ENCODE assay signal across 8 cellular contexts in genomic region chr6:45420083-45420908, GRCh38. TPM values are rescaled to one million over a fixed set of nuclear protein-coding genes. Genes with fewer than 3 reads are reported as not detected.
A peak's percentile ranks its signal among the peaks of the same experiment; 100 is the strongest.
DNase-seq lines count a peak whose midpoint lies in the region; ATAC-seq, FAIRE-seq and TF ChIP-seq lines count a peak whose summit lies in the region.

No MANE protein-coding gene starts in this region.

- TF ChIP-seq POLR2A in H54 (IDR thresholded peaks at IDR 0.05; ENCODE audit: low read depth, low read length): no peak

- ATAC-seq in T-cell (replicated peaks in 1 of 4) (peak in 3 of 4 experiments; percentile 2 to 55 (median 10)), GM21825 (IDR thresholded peaks at IDR 0.05; ENCODE audit: unreplicated experiment) (no peak), HG02642 (IDR thresholded peaks at IDR 0.05; ENCODE audit: poor library complexity, unreplicated experiment) (no peak)
- no peak for ATAC-seq in stimulated activated naive B cell treated with anti-CD40 and anti-IgM and Interleukin-4, amounts not matched to agents 10 μg/mL and 1 μg/mL and 100 μg/mL, for 72 hours (replicated peaks)

- peak overlapping the region; percentile 52 to 88 (median 55) for H3K4me3 ChIP-seq in mammary epithelial cell (replicated peaks in 1 of 3; ENCODE audit: insufficient read depth in 1 of 3, low read depth in 2 of 3, low read length in 3 of 3)

- H3K36me3 Mint-ChIP-seq in T-cell: no peaks in the 10 kb centered on the region
- H3K36me3 Mint-ChIP-seq in mesothelial cell of epicardium: no peaks in the 10 kb centered on the region
- H3K36me3 Mint-ChIP-seq in stimulated activated naive B cell treated with anti-CD40 and anti-IgM and Interleukin-4, amounts not matched to agents 10 μg/mL and 1 μg/mL and 100 μg/mL, for 72 hours: peaks cover 0 to 3% of the 10 kb centered on the region in 2 donors

- peak overlapping the region; percentile 82 to 93 for H3K27ac Mint-ChIP-seq in T-cell
- peak overlapping the region; percentile 9 for H3K27ac Mint-ChIP-seq in mesothelial cell of epicardium
- peak overlapping the region; percentile 69 for H3K27ac Mint-ChIP-seq in stimulated activated naive B cell treated with anti-CD40 and anti-IgM and Interleukin-4, amounts not matched to agents 10 μg/mL and 1 μg/mL and 100 μg/mL, for 72 hours

- H3K79me2 ChIP-seq in mammary epithelial cell (ENCODE audit: insufficient read depth, low read length): peaks cover 6% of the 10 kb centered on the region

- no peaks in the 10 kb centered on the region for H3K9me3 ChIP-seq in mammary epithelial cell (replicated peaks; ENCODE audit: insufficient read depth, low read length)

- CTCF ChIA-PET in T-cell (lab: Charles Lee): interaction anchor here (1.0 to 1.5 kb wide), 6 partner anchors 14 to 765 kb away, joined by 3 to 6 read pairs (median 4); partner anchors contain the start of gene SUPT3H (in 1 of the 2)
- CTCF ChIA-PET in mammary epithelial cell (lab: Charles Lee; ENCODE audit: low non-redundant PET): interaction anchor here (0.6 to 1.6 kb wide), 3 partner anchors 294 to 802 kb away, joined by 3 to 14 read pairs (median 12); no protein-coding TSS in a partner anchor

- intact Hi-C loops in mammary epithelial cell (cut with micrococcal nuclease): loop anchor here (2.0 to 10.0 kb wide), 3 partner anchors 41 to 417 kb away; no protein-coding TSS in a partner anchor

- peaks cover 27% of the 10 kb centered on the region for H3K4me1 ChIP-seq in mammary epithelial cell (ENCODE audit: insufficient read depth, low read length)

- H3K27me3 Mint-ChIP-seq in T-cell (peaks cover 19 to 27% of the 10 kb centered on the region in 2 donors), mesothelial cell of epicardium (ENCODE audit: low read depth) (peaks cover 80% of the 10 kb centered on the region)
- H3K27me3 Mint-ChIP-seq in stimulated activated naive B cell treated with anti-CD40 and anti-IgM and Interleukin-4, amounts not matched to agents 10 μg/mL and 1 μg/mL and 100 μg/mL, for 72 hours: peaks cover 44 to 51% of the 10 kb centered on the region in 2 donors

- H3K4me3 Mint-ChIP-seq in T-cell (peak overlapping the region; percentile 90 to 95 (median 94)), mesothelial cell of epicardium (peak overlapping the region; percentile 92)
- peak overlapping the region; percentile 78 to 83 for H3K4me3 Mint-ChIP-seq in stimulated activated naive B cell treated with anti-CD40 and anti-IgM and Interleukin-4, amounts not matched to agents 10 μg/mL and 1 μg/mL and 100 μg/mL, for 72 hours

- BruUV-seq in mammary epithelial cell (replicated peaks; lab: Mats Ljungman, UMichigan): no TSS peak

- TF ChIP-seq CTCF in mammary epithelial cell (conservative IDR thresholded peaks at IDR 0.05 in 1 of 2, IDR thresholded peaks at IDR 0.05 in 1 of 2; ENCODE audit: extremely low read depth in 1 of 2, insufficient read depth in 1 of 2, low read depth in 1 of 2, low read length in 2 of 2) (no peak), mesothelial cell of epicardium (IDR thresholded peaks at IDR 0.05; ENCODE audit: unreplicated experiment) (no peak)

- in situ Hi-C loops in mammary epithelial cell (cut with MboI; ENCODE audit: low sequenced_read_pairs in 2 of 2): loop anchor here (5.0 to 10.0 kb wide), 6 partner anchors 185 to 945 kb away; no protein-coding TSS in a partner anchor

- H3K27ac ChIP-seq in mammary epithelial cell (ENCODE audit: insufficient read depth, low read depth, low read length): no peak overlapping the region

- no peaks in the 10 kb centered on the region for H3K36me3 ChIP-seq in mammary epithelial cell (ENCODE audit: insufficient read depth, low read length)

- H3K4me1 Mint-ChIP-seq in T-cell (peaks cover 31 to 47% (median 37%) of the 10 kb centered on the region in 3 donors), mesothelial cell of epicardium (peaks cover 38% of the 10 kb centered on the region)
- peaks cover 35 to 58% of the 10 kb centered on the region in 2 donors for H3K4me1 Mint-ChIP-seq in stimulated activated naive B cell treated with anti-CD40 and anti-IgM and Interleukin-4, amounts not matched to agents 10 μg/mL and 1 μg/mL and 100 μg/mL, for 72 hours

- no peak for DNase-seq in H54 (ENCODE audit: insufficient read length, low spot score)
- peak in 31 of 34 experiments; percentile 31 to 67 (median 47) for DNase-seq in T-cell
- peak; percentile 43 for DNase-seq in mammary epithelial cell
- peak in 1 of 2 experiments; percentile 40 for DNase-seq in mesothelial cell of epicardium (ENCODE audit: low spot score in 2 of 2, unreplicated experiment in 2 of 2)
- DNase-seq in stimulated activated naive B cell treated with anti-CD40 and anti-IgM and Interleukin-4, amounts not matched to agents 10 μg/mL and 1 μg/mL and 100 μg/mL, for 72 hours: no peak
- no peak for DNase-seq in 8988T

- dilution Hi-C loops in mammary epithelial cell (cut with HindIII; ENCODE audit: low sequenced_read_pairs): no loop called here

- H3K9ac ChIP-seq in mammary epithelial cell (ENCODE audit: insufficient read depth, low read length): peak overlapping the region; percentile 19

- peak overlapping the region; percentile 98 for H3K4me2 ChIP-seq in mammary epithelial cell (ENCODE audit: insufficient read depth, low read depth, low read length)

- H2AFZ ChIP-seq in mammary epithelial cell (ENCODE audit: low read depth, low read length): peak overlapping the region; percentile 89

- peak; percentile 72 for FAIRE-seq in H54 (lab: Jason Lieb, UNC)

- 6% methylated on average over 22 of the region's 40 CpGs for WGBS in mammary epithelial cell (ENCODE audit: low coverage, missing lambda C conversion rate)

- H4K20me1 ChIP-seq in mammary epithelial cell (ENCODE audit: insufficient read depth, low read length): no peaks in the 10 kb centered on the region

- H3K9me3 Mint-ChIP-seq in T-cell (no peaks in the 10 kb centered on the region), mesothelial cell of epicardium (no peaks in the 10 kb centered on the region)
- no peaks in the 10 kb centered on the region for H3K9me3 Mint-ChIP-seq in stimulated activated naive B cell treated with anti-CD40 and anti-IgM and Interleukin-4, amounts not matched to agents 10 μg/mL and 1 μg/mL and 100 μg/mL, for 72 hours

- peaks cover under 1% of the 10 kb centered on the region for H3K27me3 ChIP-seq in mammary epithelial cell (ENCODE audit: insufficient read depth, low read length)

- POLR2A ChIA-PET in T-cell (lab: Charles Lee): no interaction called here

RNA-seq across cellular contexts. Expression of gene SUPT3H, which starts 42.6 kb away (rescaled TPM):
- total RNA-seq in T-cell: 10 to 100 TPM in 3 of 5 donors, 1 to 10 TPM in 2; 9.3 to 12.9 (median 10.7) TPM
- total RNA-seq in mammary epithelial cell: 1 to 10 TPM; 7.3 to 8.3 TPM
- polyA plus RNA-seq in mammary epithelial cell: 6.1 TPM
- not detected for polyA minus RNA-seq in mammary epithelial cell
- 21.1 to 24.8 TPM (median 23.2 TPM) in 3 replicates for total RNA-seq in mesothelial cell of epicardium

Comparison
In these comparisons a context has a peak if more than half of its experiments do, and no peak if none do; other contexts are left out.
1. DNase-seq: peak in T-cell (31 of 34) and mammary epithelial cell (single experiment); none in H54 (single experiment), stimulated activated naive B cell treated with anti-CD40 and anti-IgM and Interleukin-4, amounts not matched to agents 10 μg/mL and 1 μg/mL and 100 μg/mL, for 72 hours (single experiment) and 8988T (single experiment).
2. ATAC-seq: peak in T-cell (3 of 4); none in stimulated activated naive B cell treated with anti-CD40 and anti-IgM and Interleukin-4, amounts not matched to agents 10 μg/mL and 1 μg/mL and 100 μg/mL, for 72 hours (0 of 2), GM21825 (single experiment) and HG02642 (single experiment).
3. H3K27ac Mint-ChIP-seq: peak in every context shown above with its lines; median percentile 88 in T-cell; 69 in stimulated activated naive B cell treated with anti-CD40 and anti-IgM and Interleukin-4, amounts not matched to agents 10 μg/mL and 1 μg/mL and 100 μg/mL, for 72 hours; 9 in mesothelial cell of epicardium.
4. Peak in every context shown above with its lines, with median percentiles within 50 percentile points of each other: H3K4me3 Mint-ChIP-seq.